Comparison of ENCODE assay signal across 22 cellular contexts in genomic region chr12:23113781-23114180, GRCh38.
"Had no signal": no experiment of that assay in that cellular context is flagged by ENCODE, and none has a peak within 500 bp of the region (broad histone marks: within the 10 kb centered on the region; RNA-seq: fewer than 3 reads in every experiment).

No MANE protein-coding gene starts in this region.

- H3K27ac ChIP-seq: parathyroid adenoma, right lobe of liver, thoracic aorta, upper lobe of right lung had no signal

- H3K4me3 ChIP-seq: lung, right lobe of liver, thoracic aorta, upper lobe of right lung had no signal

- ATAC-seq: activated CD4-positive, alpha-beta T cell treated with anti-CD3 and anti-CD28 coated beads for 36 hours; left lobe of liver; right lobe of liver; upper lobe of right lung had no signal

- DNase-seq: activated CD4-positive, alpha-beta T cell treated with anti-CD3 and anti-CD28 coated beads for 36 hours; activated CD4-positive, alpha-beta T cell treated with anti-CD3 and anti-CD28 coated beads, Interleukin-2, amount 50 U/mL, for 48 hours; activated naive CD8-positive, alpha-beta T cell treated with anti-CD3 and anti-CD28 coated beads for 36 hours; activated T-cell treated with anti-CD3 and anti-CD28 coated beads for 4 hours; amniotic stem cell; cerebellar nuclear complex; effector CD8-positive, alpha-beta T cell; foreskin melanocyte; glutamatergic neuron; hippocampal formation; kidney; midbrain; right lobe of liver; small intestine; stimulated activated CD4-positive, alpha-beta T cell treated with anti-CD3 and anti-CD28 coated beads, Interleukin-15, amount 100 ng/mL, for 24 hours; stimulated activated CD4-positive, alpha-beta T cell treated with anti-CD3 and anti-CD28 coated beads, Interleukin-4, amount 100 ng/mL, for 1 hour; upper lobe of right lung had no signal

- FAIRE-seq: kidney, small intestine, TTC549 had no signal

- H3K36me3 ChIP-seq: right lobe of liver, thoracic aorta, upper lobe of right lung had no signal

- H3K27me3 ChIP-seq: right lobe of liver, upper lobe of right lung had no signal
